In genomic region chr16:56938664-56939513, GRCh38 we compare ENCODE assay signal across 10 cellular contexts. TPM values are rescaled to one million over a fixed set of nuclear protein-coding genes. Genes with fewer than 3 reads are reported as not detected.
DNase-seq lines count a peak whose midpoint lies in the region; ATAC-seq and TF ChIP-seq lines count a peak whose summit lies in the region.
"Had no signal": no experiment of that assay in that cellular context is flagged by ENCODE, and none has a peak within 500 bp of the region (broad histone marks: within the 10 kb centered on the region; RNA-seq: fewer than 3 reads in every experiment).

No MANE protein-coding gene starts in this region.

- peak overlapping the region; percentile 96 for H3K27ac Mint-ChIP-seq in activated T-cell treated with anti-CD3 and anti-CD28 coated beads, Interleukin-2, amount 50 U/mL, for 24 hours
- peak overlapping the region; percentile 98 for H3K27ac Mint-ChIP-seq in stimulated activated naive CD8-positive, alpha-beta T cell treated with anti-CD3 and anti-CD28 coated beads, Interleukin-15, Interleukin-2, amounts not matched to agents 100 ng/mL and 50 ng/mL, for 24 hours

- peak overlapping the region in 33 of 59 donors; percentile 1 to 100 (median 28) for H3K4me3 ChIP-seq in dorsolateral prefrontal cortex
- H3K4me3 ChIP-seq: SK-N-MC had no signal

- no peak for TF ChIP-seq CTCF in RWPE1 (conservative IDR thresholded peaks at IDR 0.05; ENCODE audit: low read depth)
- no peak for TF ChIP-seq CTCF in dorsolateral prefrontal cortex (IDR thresholded peaks at IDR 0.05 in 54 of 56, conservative IDR thresholded peaks at IDR 0.05 in 2 of 56; ENCODE audit: low read depth in 1 of 56, partially characterized antibody in 56 of 56)

- H3K9me3 Mint-ChIP-seq in activated T-cell treated with anti-CD3 and anti-CD28 coated beads, Interleukin-2, amount 50 U/mL, for 24 hours, result no peaks in the 10 kb centered on the region
- H3K9me3 Mint-ChIP-seq in stimulated activated naive CD8-positive, alpha-beta T cell treated with anti-CD3 and anti-CD28 coated beads, Interleukin-15, Interleukin-2, amounts not matched to agents 100 ng/mL and 50 ng/mL, for 24 hours, result no peaks in the 10 kb centered on the region

- no peak for DNase-seq in activated T-cell treated with anti-CD3 and anti-CD28 coated beads, Interleukin-2, amount 50 U/mL, for 24 hours
- DNase-seq in activated T-cell treated with anti-CD3 and anti-CD28 coated beads for 4 hours, result no peak
- DNase-seq in RWPE1 (ENCODE audit: low spot score), result no peak
- no peak for DNase-seq in dorsolateral prefrontal cortex
- DNase-seq in A172 (ENCODE audit: low spot score), result no peak
- DNase-seq: GOT3 had no signal

- H3K27me3 Mint-ChIP-seq in activated T-cell treated with anti-CD3 and anti-CD28 coated beads, Interleukin-2, amount 50 U/mL, for 24 hours, result no peaks in the 10 kb centered on the region
- no peaks in the 10 kb centered on the region for H3K27me3 Mint-ChIP-seq in stimulated activated naive CD8-positive, alpha-beta T cell treated with anti-CD3 and anti-CD28 coated beads, Interleukin-15, Interleukin-2, amounts not matched to agents 100 ng/mL and 50 ng/mL, for 24 hours

- H3K27ac ChIP-seq in RWPE1 (peak overlapping the region; percentile 26; the same call in 1 of the 2 replicates), dorsolateral prefrontal cortex (peak overlapping the region in 41 of 59 donors; percentile 1 to 99 (median 35))
- H3K27ac ChIP-seq: SK-N-MC had no signal

- peaks cover 98% of the 10 kb centered on the region for H3K36me3 Mint-ChIP-seq in activated T-cell treated with anti-CD3 and anti-CD28 coated beads, Interleukin-2, amount 50 U/mL, for 24 hours (ENCODE audit: low read depth)
- H3K36me3 Mint-ChIP-seq in stimulated activated naive CD8-positive, alpha-beta T cell treated with anti-CD3 and anti-CD28 coated beads, Interleukin-15, Interleukin-2, amounts not matched to agents 100 ng/mL and 50 ng/mL, for 24 hours (ENCODE audit: low read depth), result peaks cover 96% of the 10 kb centered on the region

- ATAC-seq in GM19395 (IDR thresholded peaks at IDR 0.05; ENCODE audit: unreplicated experiment) (no peak), GM21390 (IDR thresholded peaks at IDR 0.05; ENCODE audit: unreplicated experiment) (no peak)

- CTCF ChIA-PET in RWPE1 (lab: Yijun Ruan, JAX), result no interaction called here

- H3K4me3 Mint-ChIP-seq in activated T-cell treated with anti-CD3 and anti-CD28 coated beads, Interleukin-2, amount 50 U/mL, for 24 hours, result peak overlapping the region; percentile 77
- peak overlapping the region; percentile 81 for H3K4me3 Mint-ChIP-seq in stimulated activated naive CD8-positive, alpha-beta T cell treated with anti-CD3 and anti-CD28 coated beads, Interleukin-15, Interleukin-2, amounts not matched to agents 100 ng/mL and 50 ng/mL, for 24 hours

- POLR2A ChIA-PET in RWPE1 (lab: Yijun Ruan, JAX; ENCODE audit: low non-redundant PET), result interaction anchor here (0.7 to 1.0 kb wide), 2 partner anchors 50 to 78 kb away, joined by 3 to 6 read pairs; no protein-coding TSS in a partner anchor

- H3K4me1 Mint-ChIP-seq in activated T-cell treated with anti-CD3 and anti-CD28 coated beads, Interleukin-2, amount 50 U/mL, for 24 hours (ENCODE audit: low read depth), result peaks cover 93% of the 10 kb centered on the region
- H3K4me1 Mint-ChIP-seq in stimulated activated naive CD8-positive, alpha-beta T cell treated with anti-CD3 and anti-CD28 coated beads, Interleukin-15, Interleukin-2, amounts not matched to agents 100 ng/mL and 50 ng/mL, for 24 hours (ENCODE audit: low read depth), result peaks cover 96% of the 10 kb centered on the region

- no peaks in the 10 kb centered on the region for H3K27me3 ChIP-seq in dorsolateral prefrontal cortex

- intact Hi-C loops in dorsolateral prefrontal cortex (cut with DNase I), result loop anchor here in 1 of 2 donors (10.0 kb wide), 1 partner anchor 74 kb away; the partner anchor contains the start of gene SLC12A3

RNA-seq across cellular contexts. Expression of gene HERPUD1, which starts 6.9 kb away (rescaled TPM):
- 100 to 1,000 TPM in 100 of 120 experiments, 10 to 100 TPM in 20; 76.8 to 213 (median 118) TPM for total RNA-seq in dorsolateral prefrontal cortex
- 35.0 and 55.6 TPM in 2 replicates for total RNA-seq in A172 (2014; rRNA removed; shearing (Covaris generic))

RNA-seq across cellular contexts. Expression of gene CETP, which starts 22.9 kb away (rescaled TPM):
- 1 to 10 TPM in 4 of 120 experiments, under 1 TPM in 40, not detected in 76; 0.23 to 1.6 (median 0.50) TPM for total RNA-seq in dorsolateral prefrontal cortex
- total RNA-seq in A172 (2014; rRNA removed; shearing (Covaris generic)), result not detected in 2 replicates

RNA-seq across cellular contexts. Expression of gene NLRC5, which starts 50.5 kb away (rescaled TPM):
- 10 to 100 TPM in 103 of 120 experiments, 1 to 10 TPM in 17; 6.0 to 50.1 (median 15.6) TPM for total RNA-seq in dorsolateral prefrontal cortex
- 15.0 and 20.2 TPM in 2 replicates for total RNA-seq in A172 (2014; rRNA removed; shearing (Covaris generic))
